ENCODE assay signal across 14 cellular contexts in genomic region chr11:131888230-131888826, GRCh38.
DNase-seq lines count a peak whose midpoint lies in the region; TF ChIP-seq lines count a peak whose summit lies in the region.
"Had no signal": no experiment of that assay in that cellular context is flagged by ENCODE, and none has a peak within 500 bp of the region (broad histone marks: within the 10 kb centered on the region; RNA-seq: fewer than 3 reads in every experiment).

No MANE protein-coding gene starts in this region.

- H3K18ac ChIP-seq in H9 (ENCODE audit: insufficient read length, low read depth, low read length): peak overlapping the region; percentile 73

- no peak overlapping the region for H4K8ac ChIP-seq in H9 (replicated peaks; ENCODE audit: insufficient read length, low read depth, low read length)

- H3K9ac ChIP-seq in H9 (ENCODE audit: extremely low read depth, insufficient read length, low read length) (no peak overlapping the region), adipocyte (ENCODE audit: low read length) (peak overlapping the region; percentile 47)

- no peaks in the 10 kb centered on the region for H3K36me3 ChIP-seq in adipocyte (ENCODE audit: control insufficient read depth, insufficient read depth, low read length, severe bottlenecking)
- H3K36me3 ChIP-seq: gastrocnemius medialis, SJCRH30 had no signal

- H2BK20ac ChIP-seq in H9 (ENCODE audit: low read depth, low read length, poor library complexity, severe bottlenecking): no peak overlapping the region

- H3K36me3 Mint-ChIP-seq in H9 (ENCODE audit: insufficient read depth in 1 of 3, low read depth in 3 of 3): no peaks in the 10 kb centered on the region; a peak in 1 of 7 replicates
- H3K36me3 Mint-ChIP-seq: activated CD4-positive, alpha-beta memory T cell treated with anti-CD3 and anti-CD28 coated beads for 36 hours had no signal

- H3K27ac ChIP-seq in H9 (ENCODE audit: insufficient read length, low read depth, low read length): no peak overlapping the region
- H3K27ac ChIP-seq: gastrocnemius medialis, SJCRH30 had no signal

- no peak overlapping the region for H2AK5ac ChIP-seq in H9 (ENCODE audit: insufficient read length, low read length)

- H2AFZ ChIP-seq in H9 (ENCODE audit: low read length): no peak overlapping the region

- no peak overlapping the region for H2BK15ac ChIP-seq in H9 (ENCODE audit: low read depth, low read length)

- H3T11ph ChIP-seq in H9 (ENCODE audit: low read length): no peak overlapping the region

- no peak for TF ChIP-seq CTCF in H9 (conservative IDR thresholded peaks at IDR 0.05)

- H4K91ac ChIP-seq in H9 (ENCODE audit: insufficient read length, low read depth, low read length): no peak overlapping the region

- WGBS in H9 (ENCODE audit: extremely low coverage, insufficient read length, low lambda C conversion rate): no CpG with 5 or more reads among the region's 13 CpGs

- no peaks in the 10 kb centered on the region for H3K9me3 Mint-ChIP-seq in H9
- H3K9me3 Mint-ChIP-seq: activated CD4-positive, alpha-beta memory T cell treated with anti-CD3 and anti-CD28 coated beads for 36 hours; activated naive CD8-positive, alpha-beta T cell treated with anti-CD3 and anti-CD28 coated beads, Interleukin-2, amount 50 U/mL, for 24 hours had no signal

- no peak overlapping the region for H3K4me3 Mint-ChIP-seq in H9
- H3K4me3 Mint-ChIP-seq: activated CD4-positive, alpha-beta memory T cell treated with anti-CD3 and anti-CD28 coated beads for 36 hours; activated naive CD8-positive, alpha-beta T cell treated with anti-CD3 and anti-CD28 coated beads, Interleukin-2, amount 50 U/mL, for 24 hours had no signal

- no peaks in the 10 kb centered on the region for H3K27me3 ChIP-seq in H9 (ENCODE audit: insufficient read depth, low read length)
- no peaks in the 10 kb centered on the region for H3K27me3 ChIP-seq in adipocyte (replicated peaks; ENCODE audit: control insufficient read depth, insufficient read depth, low read length)
- H3K27me3 ChIP-seq: gastrocnemius medialis, SJCRH30 had no signal

- H3K27ac Mint-ChIP-seq in H9: peak overlapping the region in 1 of 3 experiments; percentile 65; a peak in 3 of 7 replicates
- H3K27ac Mint-ChIP-seq: activated CD4-positive, alpha-beta memory T cell treated with anti-CD3 and anti-CD28 coated beads for 36 hours; activated naive CD8-positive, alpha-beta T cell treated with anti-CD3 and anti-CD28 coated beads, Interleukin-2, amount 50 U/mL, for 24 hours had no signal

- H2BK120ac ChIP-seq in H9 (ENCODE audit: low read depth, low read length, poor library complexity, severe bottlenecking): peak overlapping the region; percentile 63

- H3K79me2 ChIP-seq in H9 (ENCODE audit: insufficient read depth, low read length): no peaks in the 10 kb centered on the region

- H4K5ac ChIP-seq in H9 (ENCODE audit: insufficient read length, low read depth, low read length): no peak overlapping the region

- no peak overlapping the region for H3K23ac ChIP-seq in H9 (ENCODE audit: insufficient read length, low read depth, low read length)

- H2BK5ac ChIP-seq in H9 (ENCODE audit: insufficient read length, low read length): no peak overlapping the region

- H3K27me3 Mint-ChIP-seq in H9 (ENCODE audit: low read depth): peaks cover 2% of the 10 kb centered on the region; the same call in 1 of the 2 replicates
- H3K27me3 Mint-ChIP-seq: activated CD4-positive, alpha-beta memory T cell treated with anti-CD3 and anti-CD28 coated beads for 36 hours; activated naive CD8-positive, alpha-beta T cell treated with anti-CD3 and anti-CD28 coated beads, Interleukin-2, amount 50 U/mL, for 24 hours had no signal

- H3K9me3 ChIP-seq in H9 (ENCODE audit: control insufficient read depth, low read depth, low read length) (no peaks in the 10 kb centered on the region), adipocyte (ENCODE audit: control insufficient read depth, low read length) (no peaks in the 10 kb centered on the region)
- H3K9me3 ChIP-seq: gastrocnemius medialis, SJCRH30 had no signal

- H4K20me1 ChIP-seq in H9 (ENCODE audit: control insufficient read depth, insufficient read depth, insufficient read length): no peaks in the 10 kb centered on the region

- no peak overlapping the region for H3K4me2 ChIP-seq in H9 (ENCODE audit: insufficient read depth, insufficient read length, low read length)

- no peaks in the 10 kb centered on the region for H3K23me2 ChIP-seq in H9 (ENCODE audit: insufficient read length, low read depth, low read length, poor library complexity, severe bottlenecking)

- H3K4me3 ChIP-seq in adipocyte (ENCODE audit: low read length): peak overlapping the region; percentile 31
- H3K4me3 ChIP-seq: gastrocnemius medialis, SJCRH30 had no signal

- no peak overlapping the region for H2BK12ac ChIP-seq in H9 (ENCODE audit: insufficient read length, low read depth, low read length)

- H3K14ac ChIP-seq in H9 (ENCODE audit: insufficient read depth, low read length): no peak overlapping the region

- no peak for DNase-seq in H9
- peak; percentile 81 for DNase-seq in adipocyte (ENCODE audit: low read depth)
- peak; percentile 60 for DNase-seq in foreskin melanocyte
- peak; percentile 65 for DNase-seq in smooth muscle cell of the brain vasculature (ENCODE audit: low read depth, low spot score)
- no peak for DNase-seq in HEK293T (ENCODE audit: extremely low spot score)
- DNase-seq in anterior cingulate cortex (lab: John Stamatoyannopoulos, UW): no peak
- DNase-seq in mucosa of gallbladder (ENCODE audit: low spot score): no peak
- DNase-seq: activated CD4-positive, alpha-beta memory T cell treated with anti-CD3 and anti-CD28 coated beads for 36 hours; activated naive CD8-positive, alpha-beta T cell treated with anti-CD3 and anti-CD28 coated beads, Interleukin-2, amount 50 U/mL, for 24 hours; gastrocnemius medialis; GDM1; midbrain; NCI-H226 had no signal

- peaks cover 18 to 29% of the 10 kb centered on the region in 2 experiments for H3K4me1 Mint-ChIP-seq in H9
- H3K4me1 Mint-ChIP-seq: activated naive CD8-positive, alpha-beta T cell treated with anti-CD3 and anti-CD28 coated beads, Interleukin-2, amount 50 U/mL, for 24 hours had no signal

- H3K79me1 ChIP-seq in H9 (ENCODE audit: insufficient read depth, low read depth, low read length, poor library complexity, severe bottlenecking): no peaks in the 10 kb centered on the region

- POLR2A ChIA-PET in HEK293T (lab: Yijun Ruan, JAX): no interaction called here

- CTCF ChIA-PET in HEK293T (lab: Yijun Ruan, JAX): no interaction called here

- no peak overlapping the region for H3K56ac ChIP-seq in H9 (ENCODE audit: insufficient read length, low read depth, low read length)

- H3K4me1 ChIP-seq in H9 (ENCODE audit: insufficient read depth, low read length) (peaks cover 10% of the 10 kb centered on the region; the same call in 1 of the 2 replicates), adipocyte (ENCODE audit: control insufficient read depth, insufficient read depth, low read length) (peaks cover 9% of the 10 kb centered on the region)
- H3K4me1 ChIP-seq: gastrocnemius medialis, SJCRH30 had no signal

- H3K4ac ChIP-seq in H9 (ENCODE audit: low read depth, low read length): no peak overlapping the region; the same call in 1 of the 2 replicates

TF ChIP-seq in HEK293T, 16 proteins besides CTCF, POLR2A, EP300 and RAD21:
- no peak for TF ChIP-seq L3MBTL2 (conservative IDR thresholded peaks at IDR 0.05)
- TF ChIP-seq NFRKB (IDR thresholded peaks at IDR 0.05): no peak
- no peak for TF ChIP-seq PKNOX1 (IDR thresholded peaks at IDR 0.05)
- no peak for TF ChIP-seq HDGF (IDR thresholded peaks at IDR 0.05; ENCODE audit: borderline replicate concordance)
TF ChIP-seq in HEK293T: peak in this region for 0.

Comparison
In these comparisons a context has a peak if more than half of its experiments do, and no peak if none do; other contexts are left out.
1. DNase-seq: peak in adipocyte (single experiment), foreskin melanocyte (single experiment) and smooth muscle cell of the brain vasculature (single experiment); none in H9 (single experiment), HEK293T (single experiment), anterior cingulate cortex (0 of 58) and mucosa of gallbladder (single experiment).